Comparison of ENCODE assay signal across 10 cellular contexts in genomic region chr16:181668-182021, GRCh38. TPM values are rescaled to one million over a fixed set of nuclear protein-coding genes. Genes with fewer than 3 reads are reported as not detected.
DNase-seq lines count a peak whose midpoint lies in the region; ATAC-seq and TF ChIP-seq lines count a peak whose summit lies in the region.
"Had no signal": no experiment of that assay in that cellular context is flagged by ENCODE, and none has a peak within 500 bp of the region (broad histone marks: within the 10 kb centered on the region; RNA-seq: fewer than 3 reads in every experiment).

No MANE protein-coding gene starts in this region.

- no peak overlapping the region for H3K4me3 ChIP-seq in Karpas-422 (ENCODE audit: low read length)
- H3K4me3 ChIP-seq in cardiac fibroblast (replicated peaks in 1 of 2; ENCODE audit: low read depth in 2 of 2, low read length in 2 of 2): no peak overlapping the region

- peaks cover 5% of the 10 kb centered on the region; the same call in 1 of the 2 replicates for H4K20me1 ChIP-seq in Karpas-422 (ENCODE audit: insufficient read depth, low read depth, low read length)

- POLR2A ChIA-PET in activated CD4-positive, alpha-beta T cell treated with anti-CD3 and anti-CD28 coated beads, Interleukin-2, amount 10 ng/mL, durations not matched to agents 7 days and 5 days (lab: Charles Lee): no interaction called here

- TF ChIP-seq CTCF in Calu3 (IDR thresholded peaks at IDR 0.05; ENCODE audit: unreplicated experiment): no peak
- no peak for TF ChIP-seq CTCF in cardiac fibroblast (IDR thresholded peaks at IDR 0.05; ENCODE audit: low read depth, low read length)
- TF ChIP-seq CTCF in nephron (IDR thresholded peaks at IDR 0.05; ENCODE audit: unreplicated experiment in 3 of 3): peak in 1 of 3 experiments; percentile 43

- no peak overlapping the region for H2AFZ ChIP-seq in Karpas-422 (ENCODE audit: low read length)

- ATAC-seq in GM18511 (IDR thresholded peaks at IDR 0.05; ENCODE audit: unreplicated experiment): no peak

- H3K27ac Mint-ChIP-seq in Calu3 (ENCODE audit: unreplicated experiment) (no peak overlapping the region), nephron (no peak overlapping the region)
- H3K27ac Mint-ChIP-seq in activated CD4-positive, alpha-beta T cell treated with anti-CD3 and anti-CD28 coated beads, Interleukin-2, amount 10 ng/mL, durations not matched to agents 7 days and 5 days: no peak overlapping the region

- H3K9me2 ChIP-seq in Karpas-422 (replicated peaks; ENCODE audit: insufficient read depth, low read length): no peaks in the 10 kb centered on the region

- no peaks in the 10 kb centered on the region for H3K36me3 ChIP-seq in Karpas-422 (ENCODE audit: insufficient read depth, low read length)

- peaks cover 19% of the 10 kb centered on the region for H3K27me3 Mint-ChIP-seq in Calu3 (ENCODE audit: unreplicated experiment)
- peaks cover 36% of the 10 kb centered on the region for H3K27me3 Mint-ChIP-seq in nephron (ENCODE audit: low read depth)
- H3K27me3 Mint-ChIP-seq in activated CD4-positive, alpha-beta T cell treated with anti-CD3 and anti-CD28 coated beads, Interleukin-2, amount 10 ng/mL, durations not matched to agents 7 days and 5 days: peaks cover 26% of the 10 kb centered on the region

- CTCF ChIA-PET in Calu3 (lab: Charles Lee): interaction anchor here (1.4 kb wide), 1 partner anchor 74 kb away, joined by 4 read pairs; no protein-coding TSS in a partner anchor
- CTCF ChIA-PET in activated CD4-positive, alpha-beta T cell treated with anti-CD3 and anti-CD28 coated beads, Interleukin-2, amount 10 ng/mL, durations not matched to agents 7 days and 5 days (lab: Charles Lee): interaction anchor here (0.7 to 1.9 kb wide), 6 partner anchors 9 to 116 kb away, joined by 3 to 9 read pairs (median 5); partner anchors contain the start of gene RHBDF1

- intact Hi-C loops in Calu3 (cut with micrococcal nuclease; ENCODE audit: unreplicated experiment): loop anchor here (2.0 kb wide), 1 partner anchor 65 kb away; no protein-coding TSS in a partner anchor

- no peak overlapping the region for H3K9ac ChIP-seq in Karpas-422 (ENCODE audit: low read length)

- H3K36me3 Mint-ChIP-seq in Calu3 (ENCODE audit: insufficient read depth, unreplicated experiment) (peaks cover 45% of the 10 kb centered on the region), nephron (ENCODE audit: low read depth) (peaks cover 13% of the 10 kb centered on the region)
- peaks cover 2% of the 10 kb centered on the region for H3K36me3 Mint-ChIP-seq in activated CD4-positive, alpha-beta T cell treated with anti-CD3 and anti-CD28 coated beads, Interleukin-2, amount 10 ng/mL, durations not matched to agents 7 days and 5 days (ENCODE audit: low read depth)

- H3K4me1 Mint-ChIP-seq in Calu3 (ENCODE audit: low read depth, unreplicated experiment) (no peaks in the 10 kb centered on the region), nephron (peaks cover 6% of the 10 kb centered on the region)
- H3K4me1 Mint-ChIP-seq in activated CD4-positive, alpha-beta T cell treated with anti-CD3 and anti-CD28 coated beads, Interleukin-2, amount 10 ng/mL, durations not matched to agents 7 days and 5 days: peaks cover 5% of the 10 kb centered on the region

- H3K27me3 ChIP-seq in Karpas-422 (ENCODE audit: low read length): no peaks in the 10 kb centered on the region

- H3K4me1 ChIP-seq in Karpas-422 (ENCODE audit: low read length): peaks cover 2% of the 10 kb centered on the region; the same call in 1 of the 2 replicates

- no peak overlapping the region for H3K4me2 ChIP-seq in Karpas-422 (ENCODE audit: low read depth, low read length, poor library complexity, severe bottlenecking)

- H3K27ac ChIP-seq in Karpas-422 (ENCODE audit: low read length): no peak overlapping the region

- no peaks in the 10 kb centered on the region for H3K9me3 ChIP-seq in Karpas-422 (ENCODE audit: low read length)

- H3K79me2 ChIP-seq in Karpas-422 (ENCODE audit: low read length): no peaks in the 10 kb centered on the region

- H3K9me3 Mint-ChIP-seq in Calu3 (ENCODE audit: low read depth, unreplicated experiment) (no peaks in the 10 kb centered on the region), nephron (no peaks in the 10 kb centered on the region)
- no peaks in the 10 kb centered on the region for H3K9me3 Mint-ChIP-seq in activated CD4-positive, alpha-beta T cell treated with anti-CD3 and anti-CD28 coated beads, Interleukin-2, amount 10 ng/mL, durations not matched to agents 7 days and 5 days

- DNase-seq in Calu3 (no peak), Karpas-422 (peak; percentile 53), cardiac fibroblast (ENCODE audit: low read depth in 2 of 2) (peak; percentile 11 to 21), GOT3 (lab: John Stamatoyannopoulos, UW) (no peak), T-helper 1 cell (no peak)
- no peak for DNase-seq in activated CD4-positive, alpha-beta T cell treated with anti-CD3 and anti-CD28 coated beads, Interleukin-2, amount 10 ng/mL, durations not matched to agents 7 days and 5 days

- no TSS peak for BruUV-seq in Calu3 (replicated peaks; lab: Mats Ljungman, UMichigan)

- H3K4me3 Mint-ChIP-seq in Calu3 (ENCODE audit: low read depth, unreplicated experiment) (peak overlapping the region; percentile 32), nephron (peak overlapping the region; percentile 14 to 34 (median 19))
- no peak overlapping the region for H3K4me3 Mint-ChIP-seq in activated CD4-positive, alpha-beta T cell treated with anti-CD3 and anti-CD28 coated beads, Interleukin-2, amount 10 ng/mL, durations not matched to agents 7 days and 5 days

RNA-seq across cellular contexts. Expression of gene HBQ1, which starts 1.4 kb away (rescaled TPM):
- total RNA-seq in Calu3 (2022): not detected in 2 replicates
- total RNA-seq in Karpas-422 (2014; rRNA removed; shearing (Covaris generic); ENCODE audit: low replicate concordance): not detected in 2 replicates
- total RNA-seq in activated CD4-positive, alpha-beta T cell treated with anti-CD3 and anti-CD28 coated beads, Interleukin-2, amount 10 ng/mL, durations not matched to agents 7 days and 5 days: not detected
- total RNA-seq: renal cortical epithelial cell, subcutaneous adipose tissue had no signal

RNA-seq across cellular contexts. Expression of gene HBA1, which starts 5.2 kb away (rescaled TPM):
- not detected in 2 replicates for total RNA-seq in Calu3 (2022)
- not detected in 2 replicates for total RNA-seq in Karpas-422 (2014; rRNA removed; shearing (Covaris generic); ENCODE audit: low replicate concordance)
- not detected for total RNA-seq in activated CD4-positive, alpha-beta T cell treated with anti-CD3 and anti-CD28 coated beads, Interleukin-2, amount 10 ng/mL, durations not matched to agents 7 days and 5 days
- total RNA-seq: renal cortical epithelial cell had no signal

RNA-seq across cellular contexts. Expression of gene HBA2, which starts 9.0 kb away (rescaled TPM):
- total RNA-seq in Calu3 (2022): not detected in 2 replicates
- not detected in 2 replicates for total RNA-seq in Karpas-422 (2014; rRNA removed; shearing (Covaris generic); ENCODE audit: low replicate concordance)
- total RNA-seq in activated CD4-positive, alpha-beta T cell treated with anti-CD3 and anti-CD28 coated beads, Interleukin-2, amount 10 ng/mL, durations not matched to agents 7 days and 5 days: under 1 TPM in 1 of 2 experiments, not detected in 1; 0.40 TPM
- total RNA-seq: renal cortical epithelial cell had no signal

RNA-seq across cellular contexts. Expression of gene HBM, which starts 15.9 kb away (rescaled TPM):
- total RNA-seq in Calu3 (2022): not detected in 2 replicates
- not detected in 2 replicates for total RNA-seq in Karpas-422 (2014; rRNA removed; shearing (Covaris generic); ENCODE audit: low replicate concordance)
- total RNA-seq in activated CD4-positive, alpha-beta T cell treated with anti-CD3 and anti-CD28 coated beads, Interleukin-2, amount 10 ng/mL, durations not matched to agents 7 days and 5 days: not detected
- total RNA-seq: renal cortical epithelial cell had no signal

RNA-seq across cellular contexts. Expression of gene HBZ, which starts 29.2 kb away (rescaled TPM):
- not detected in 2 replicates for total RNA-seq in Calu3 (2022)
- total RNA-seq in Karpas-422 (2014; rRNA removed; shearing (Covaris generic); ENCODE audit: low replicate concordance): not detected in 2 replicates
- total RNA-seq in activated CD4-positive, alpha-beta T cell treated with anti-CD3 and anti-CD28 coated beads, Interleukin-2, amount 10 ng/mL, durations not matched to agents 7 days and 5 days: not detected
- total RNA-seq: renal cortical epithelial cell had no signal

Comparison
In these comparisons a context has a peak if more than half of its experiments do, and no peak if none do; other contexts are left out.
1. DNase-seq: peak in Karpas-422 (single experiment) and cardiac fibroblast (2 of 2); none in Calu3 (single experiment), activated CD4-positive, alpha-beta T cell treated with anti-CD3 and anti-CD28 coated beads, Interleukin-2, amount 10 ng/mL, durations not matched to agents 7 days and 5 days (single experiment), GOT3 (single experiment) and T-helper 1 cell (0 of 5).